ENCODE assay signal across 1 cellular context in genomic region chr5:14915291-14915976, GRCh38.
TF ChIP-seq lines count a peak whose summit lies in the region.

No MANE protein-coding gene starts in this region.

TF ChIP-seq in HepG2, 621 proteins besides CTCF, POLR2A, EP300 and RAD21 (continued from another document and continues in another):
- TF ChIP-seq IRF9 (CRISPR knock-in tag; IDR thresholded peaks at IDR 0.05; ENCODE audit: borderline replicate concordance) (no peak), ZNF451 (CRISPR knock-in tag; IDR thresholded peaks at IDR 0.05) (no peak), ZNF75D (CRISPR knock-in tag; IDR thresholded peaks at IDR 0.05; ENCODE audit: borderline replicate concordance) (no peak), THAP11 (CRISPR knock-in tag; IDR thresholded peaks at IDR 0.05) (no peak), HOXA5 (CRISPR knock-in tag; IDR thresholded peaks at IDR 0.05) (no peak), ZNF761 (CRISPR knock-in tag; conservative IDR thresholded peaks at IDR 0.05) (no peak), ZNF251 (CRISPR knock-in tag; IDR thresholded peaks at IDR 0.05) (no peak), ATRX (CRISPR knock-in tag; IDR thresholded peaks at IDR 0.05; ENCODE audit: borderline replicate concordance) (no peak), MTA3 (CRISPR knock-in tag; IDR thresholded peaks at IDR 0.05) (no peak), ZNF12 (CRISPR knock-in tag; IDR thresholded peaks at IDR 0.05) (no peak), MYPOP (CRISPR knock-in tag; IDR thresholded peaks at IDR 0.05) (no peak), HNF1B (CRISPR knock-in tag; IDR thresholded peaks at IDR 0.05) (0 out of 2 replicates have a peak, but pooled peaks have one; percentile 16), GZF1 (CRISPR knock-in tag; IDR thresholded peaks at IDR 0.05) (no peak), CHCHD3 (CRISPR knock-in tag; IDR thresholded peaks at IDR 0.05) (no peak), SNAPC2 (CRISPR knock-in tag; IDR thresholded peaks at IDR 0.05) (no peak), ZBTB33 (CRISPR knock-in tag; IDR thresholded peaks at IDR 0.05) (peak; percentile 36; the same call in 1 of the 2 replicates), NFYC (CRISPR knock-in tag; IDR thresholded peaks at IDR 0.05) (no peak), NFAT5 (CRISPR knock-in tag; IDR thresholded peaks at IDR 0.05) (no peak), ZNF580 (CRISPR knock-in tag; IDR thresholded peaks at IDR 0.05; ENCODE audit: borderline replicate concordance, low read depth) (no peak; the same call in 1 of the 2 replicates), ZNF674 (CRISPR knock-in tag; IDR thresholded peaks at IDR 0.05; ENCODE audit: low read depth) (no peak), ARID3A (IDR thresholded peaks at IDR 0.05; ENCODE audit: low read depth, low read length) (no peak), MAX (IDR thresholded peaks at IDR 0.05) (no peak), ZNF564 (CRISPR knock-in tag; IDR thresholded peaks at IDR 0.05) (no peak), GATAD2A (CRISPR knock-in tag; IDR thresholded peaks at IDR 0.05) (peak; percentile 61), NFIB (CRISPR knock-in tag; IDR thresholded peaks at IDR 0.05; ENCODE audit: borderline replicate concordance) (no peak), ZNF670 (CRISPR knock-in tag; IDR thresholded peaks at IDR 0.05; ENCODE audit: borderline replicate concordance) (no peak), ZSCAN5A (CRISPR knock-in tag; IDR thresholded peaks at IDR 0.05; ENCODE audit: borderline replicate concordance) (no peak; the same call in 1 of the 2 replicates), EHMT2 (IDR thresholded peaks at IDR 0.05; ENCODE audit: borderline replicate concordance, low read depth, low read length) (0 out of 2 replicates have a peak, but pooled peaks have one; percentile 22), SMARCE1 (IDR thresholded peaks at IDR 0.05; ENCODE audit: borderline replicate concordance) (no peak), FLYWCH1 (CRISPR knock-in tag; IDR thresholded peaks at IDR 0.05) (no peak), ZNF30 (CRISPR knock-in tag; IDR thresholded peaks at IDR 0.05) (no peak), PCBP1 (IDR thresholded peaks at IDR 0.05; ENCODE audit: borderline replicate concordance, low read depth, low read length) (no peak), ZBTB4 (CRISPR knock-in tag; IDR thresholded peaks at IDR 0.05; ENCODE audit: borderline replicate concordance) (no peak), IKZF5 (CRISPR knock-in tag; IDR thresholded peaks at IDR 0.05) (no peak), PLSCR1 (CRISPR knock-in tag; IDR thresholded peaks at IDR 0.05; ENCODE audit: borderline replicate concordance) (no peak), EED (CRISPR knock-in tag; IDR thresholded peaks at IDR 0.05) (no peak), MNT (IDR thresholded peaks at IDR 0.05) (no peak)
